8 cellular contexts compared by ENCODE assay signal in the genomic region with DNA sequence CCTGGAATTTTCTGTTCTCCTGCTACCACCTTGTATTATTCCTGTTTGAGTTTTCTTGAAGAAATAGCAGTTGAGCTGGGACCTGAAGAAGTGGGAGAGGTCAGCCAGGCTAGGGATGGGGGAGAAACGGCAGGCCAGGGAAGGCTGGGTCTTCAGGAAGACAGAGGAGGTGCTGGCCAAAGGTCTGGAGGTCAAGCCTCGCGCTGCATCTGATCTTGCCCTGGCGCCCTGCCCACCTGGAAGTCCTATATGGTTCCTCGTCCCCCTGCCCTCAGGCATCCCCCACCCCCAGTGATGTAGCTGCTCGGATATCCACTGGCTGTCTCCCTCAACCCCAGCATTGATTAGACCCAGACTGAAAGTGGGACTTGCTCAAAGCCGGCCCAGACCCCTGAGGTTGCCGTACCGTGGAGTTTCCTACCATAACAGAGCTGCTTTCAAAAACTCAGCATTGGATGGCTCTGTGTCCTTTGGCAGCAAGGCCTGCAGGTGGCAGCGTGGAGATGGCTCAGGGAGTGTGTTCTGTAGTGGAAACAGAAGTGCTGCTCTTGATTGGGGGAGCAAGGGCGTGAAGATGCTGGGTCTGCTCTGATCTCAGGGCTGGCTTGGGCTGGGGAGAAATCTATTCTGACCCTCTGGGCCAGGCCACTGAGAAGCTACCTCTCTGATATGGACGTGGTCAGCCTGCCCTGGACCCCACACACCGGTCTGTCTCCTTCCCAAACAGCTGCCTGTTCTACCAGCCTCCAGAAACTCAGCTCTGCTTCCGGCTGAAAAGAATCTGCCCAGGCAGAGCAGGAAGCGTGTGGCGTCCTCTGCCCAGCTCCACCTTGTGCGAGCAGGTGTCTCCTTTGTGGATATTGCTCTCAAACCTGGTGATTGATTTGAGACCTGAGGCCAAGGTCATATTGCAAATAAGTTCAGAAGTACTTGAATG.
DNase-seq lines count a peak whose midpoint lies in the region; ATAC-seq and TF ChIP-seq lines count a peak whose summit lies in the region.

No MANE protein-coding gene starts in this region.

- no peaks in the 10 kb centered on the region for H4K20me1 ChIP-seq in neural cell (ENCODE audit: insufficient read depth)

- TF ChIP-seq RAD21 in neural cell (conservative IDR thresholded peaks at IDR 0.05), result peak; percentile 95

- H3K4me3 ChIP-seq in GM12875 (ENCODE audit: low read depth, low read length), result no peak overlapping the region
- H3K4me3 ChIP-seq in fibroblast of mammary gland (ENCODE audit: control insufficient read depth, low read depth, low read length), result no peak overlapping the region
- H3K4me3 ChIP-seq in neural cell (ENCODE audit: low read length), result no peak overlapping the region

- H3F3A ChIP-seq in neural cell (ENCODE audit: insufficient read depth, low read length, poor library complexity, severe bottlenecking), result no peaks in the 10 kb centered on the region

- TF ChIP-seq CTCF in 22Rv1 (IDR thresholded peaks at IDR 0.05) (peak; percentile 78), GM12875 (IDR thresholded peaks at IDR 0.05; ENCODE audit: borderline replicate concordance, insufficient read depth, low read depth, low read length) (peak; percentile 71), fibroblast of mammary gland (conservative IDR thresholded peaks at IDR 0.05; ENCODE audit: control insufficient read depth, insufficient read depth, low read depth, low read length) (peak; percentile 64), neural cell (IDR thresholded peaks at IDR 0.05; ENCODE audit: poor library complexity, severe bottlenecking) (peak; percentile 95)

- H3K4me2 ChIP-seq in neural cell (ENCODE audit: low read length), result no peak overlapping the region

- no peaks in the 10 kb centered on the region for H3K79me2 ChIP-seq in neural cell (replicated peaks; ENCODE audit: insufficient read depth, low read length)

- DNase-seq in HK-2 (ENCODE audit: unreplicated experiment) (peak; percentile 44), NCI-H774 (lab: John Stamatoyannopoulos, UW) (peak; percentile 80), activated T-cell treated with anti-CD3 and anti-CD28 coated beads for 48 hours (ENCODE audit: low read depth) (peak; percentile 23), fibroblast of mammary gland (ENCODE audit: low read depth) (peak; percentile 45)

- no peaks in the 10 kb centered on the region for H3K9me2 ChIP-seq in neural cell (ENCODE audit: insufficient read depth, low read length)

- H3K27ac ChIP-seq in 22Rv1, result no peak overlapping the region
- H3K27ac ChIP-seq in neural cell (ENCODE audit: low read length), result no peak overlapping the region

- H3K27me3 ChIP-seq in neural cell (ENCODE audit: insufficient read depth, low read depth, low read length), result no peaks in the 10 kb centered on the region

- no peaks in the 10 kb centered on the region for H3K9me3 ChIP-seq in neural cell (ENCODE audit: low read length)

- ATAC-seq in GM21786 (IDR thresholded peaks at IDR 0.05; ENCODE audit: unreplicated experiment), result no peak

- H3K9ac ChIP-seq in neural cell (ENCODE audit: low read length), result no peak overlapping the region

- H2AFZ ChIP-seq in neural cell (ENCODE audit: low read depth, low read length), result no peak overlapping the region

- no peak for TF ChIP-seq EP300 in neural cell (conservative IDR thresholded peaks at IDR 0.05; ENCODE audit: poor library complexity, severe bottlenecking)

- no peaks in the 10 kb centered on the region for H3K36me3 ChIP-seq in neural cell (ENCODE audit: insufficient read depth, low read length)

TF ChIP-seq in neural cell, 6 proteins besides CTCF, POLR2A, EP300 and RAD21:
- TF ChIP-seq TAF1 (IDR thresholded peaks at IDR 0.05; ENCODE audit: low read depth), result no peak
- TF ChIP-seq POLR2AphosphoS5 (IDR thresholded peaks at IDR 0.05), result no peak
- peak; percentile 98 for TF ChIP-seq SMC3 (conservative IDR thresholded peaks at IDR 0.05; ENCODE audit: poor library complexity)
- TF ChIP-seq EZH2 (IDR thresholded peaks at IDR 0.05; ENCODE audit: borderline replicate concordance, insufficient read depth, low read length, poor library complexity, severe bottlenecking), result no peak
- no peak for TF ChIP-seq MXI1 (conservative IDR thresholded peaks at IDR 0.05; ENCODE audit: poor library complexity, severe bottlenecking)
- TF ChIP-seq, protein P1, sequence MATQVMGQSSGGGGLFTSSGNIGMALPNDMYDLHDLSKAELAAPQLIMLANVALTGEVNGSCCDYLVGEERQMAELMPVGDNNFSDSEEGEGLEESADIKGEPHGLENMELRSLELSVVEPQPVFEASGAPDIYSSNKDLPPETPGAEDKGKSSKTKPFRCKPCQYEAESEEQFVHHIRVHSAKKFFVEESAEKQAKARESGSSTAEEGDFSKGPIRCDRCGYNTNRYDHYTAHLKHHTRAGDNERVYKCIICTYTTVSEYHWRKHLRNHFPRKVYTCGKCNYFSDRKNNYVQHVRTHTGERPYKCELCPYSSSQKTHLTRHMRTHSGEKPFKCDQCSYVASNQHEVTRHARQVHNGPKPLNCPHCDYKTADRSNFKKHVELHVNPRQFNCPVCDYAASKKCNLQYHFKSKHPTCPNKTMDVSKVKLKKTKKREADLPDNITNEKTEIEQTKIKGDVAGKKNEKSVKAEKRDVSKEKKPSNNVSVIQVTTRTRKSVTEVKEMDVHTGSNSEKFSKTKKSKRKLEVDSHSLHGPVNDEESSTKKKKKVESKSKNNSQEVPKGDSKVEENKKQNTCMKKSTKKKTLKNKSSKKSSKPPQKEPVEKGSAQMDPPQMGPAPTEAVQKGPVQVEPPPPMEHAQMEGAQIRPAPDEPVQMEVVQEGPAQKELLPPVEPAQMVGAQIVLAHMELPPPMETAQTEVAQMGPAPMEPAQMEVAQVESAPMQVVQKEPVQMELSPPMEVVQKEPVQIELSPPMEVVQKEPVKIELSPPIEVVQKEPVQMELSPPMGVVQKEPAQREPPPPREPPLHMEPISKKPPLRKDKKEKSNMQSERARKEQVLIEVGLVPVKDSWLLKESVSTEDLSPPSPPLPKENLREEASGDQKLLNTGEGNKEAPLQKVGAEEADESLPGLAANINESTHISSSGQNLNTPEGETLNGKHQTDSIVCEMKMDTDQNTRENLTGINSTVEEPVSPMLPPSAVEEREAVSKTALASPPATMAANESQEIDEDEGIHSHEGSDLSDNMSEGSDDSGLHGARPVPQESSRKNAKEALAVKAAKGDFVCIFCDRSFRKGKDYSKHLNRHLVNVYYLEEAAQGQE (IDR thresholded peaks at IDR 0.05; ENCODE audit: borderline replicate concordance), result no peak

Comparison
In these comparisons a context has a peak if more than half of its experiments do, and no peak if none do; other contexts are left out.
1. DNase-seq: peak in every context shown above with its lines; median percentile 80 in NCI-H774; 45 in fibroblast of mammary gland; 44 in HK-2; 23 in activated T-cell treated with anti-CD3 and anti-CD28 coated beads for 48 hours.